In genomic region chr22:26685601-26686000, GRCh38 we compare ENCODE assay signal across 20 cellular contexts. TPM values are rescaled to one million over a fixed set of nuclear protein-coding genes. Genes with fewer than 3 reads are reported as not detected.
A peak's percentile ranks its signal among the peaks of the same experiment; 100 is the strongest.
DNase-seq lines count a peak whose midpoint lies in the region; ATAC-seq, FAIRE-seq and TF ChIP-seq lines count a peak whose summit lies in the region.
"Had no signal": no experiment of that assay in that cellular context is flagged by ENCODE, and none has a peak within 500 bp of the region (broad histone marks: within the 10 kb centered on the region; RNA-seq: fewer than 3 reads in every experiment).

No MANE protein-coding gene starts in this region.

- TF ChIP-seq RAD21 in H1 (IDR thresholded peaks at IDR 0.05 in 1 of 2, conservative IDR thresholded peaks at IDR 0.05 in 1 of 2; ENCODE audit: low read depth in 2 of 2, low read length in 2 of 2), result no peak

- ATAC-seq in activated T-helper 17 cell treated with anti-CD3 and anti-CD28 coated beads, Interleukin-2, amount 50 U/mL, for 72 hours (replicated peaks), result no peak
- ATAC-seq: A549 had no signal

- POLR2A ChIA-PET in H1 (lab: Charles Lee; ENCODE audit: partially characterized antibody), result no interaction called here

- H3K79me2 ChIP-seq in H1 (ENCODE audit: control insufficient read depth in 1 of 2, insufficient read depth in 2 of 2, low read length in 2 of 2), result no peaks in the 10 kb centered on the region

- no peak overlapping the region for H3K4me2 ChIP-seq in H1 (ENCODE audit: insufficient read depth in 1 of 2, low read depth in 2 of 2, low read length in 2 of 2)
- H3K4me2 ChIP-seq: A549 had no signal

- DNase-seq in activated naive CD4-positive, alpha-beta T cell treated with anti-CD3 and anti-CD28 coated beads, Interleukin-2, amount 10 ng/mL, durations not matched to agents 7 days and 5 days, result no peak
- DNase-seq in activated naive CD4-positive, alpha-beta T cell (lab: John Stamatoyannopoulos, UW), result no peak
- DNase-seq in H1 (ENCODE audit: low read depth in 1 of 2, low spot score in 2 of 2), result no peak
- no peak for DNase-seq in urothelium cell line (ENCODE audit: low spot score)
- no peak for DNase-seq in SJCRH30
- no peak for DNase-seq in Calu3
- DNase-seq in AML-193 (lab: John Stamatoyannopoulos, UW), result no peak
- DNase-seq: 8988T, ACHN, C1 segment of cervical spinal cord, COR-L47, DMS153, DND-41, GOT3, H7, HCEC 1CT had no signal

- H2AK5ac ChIP-seq in H1 (ENCODE audit: low read depth, low read length), result no peak overlapping the region

- no peaks in the 10 kb centered on the region for H3K27me3 Mint-ChIP-seq in activated naive CD4-positive, alpha-beta T cell treated with anti-CD3 and anti-CD28 coated beads, Interleukin-2, amount 10 ng/mL, durations not matched to agents 7 days and 5 days
- no peaks in the 10 kb centered on the region for H3K27me3 Mint-ChIP-seq in activated T-helper 17 cell treated with anti-CD3 and anti-CD28 coated beads, Interleukin-2, amount 50 U/mL, for 72 hours
- H3K27me3 Mint-ChIP-seq in Calu3 (ENCODE audit: unreplicated experiment), result no peaks in the 10 kb centered on the region

- peaks cover 14% of the 10 kb centered on the region for H3K4me1 Mint-ChIP-seq in activated naive CD4-positive, alpha-beta T cell treated with anti-CD3 and anti-CD28 coated beads, Interleukin-2, amount 10 ng/mL, durations not matched to agents 7 days and 5 days
- H3K4me1 Mint-ChIP-seq in activated T-helper 17 cell treated with anti-CD3 and anti-CD28 coated beads, Interleukin-2, amount 50 U/mL, for 72 hours, result peaks cover 23% of the 10 kb centered on the region
- H3K4me1 Mint-ChIP-seq in Calu3 (ENCODE audit: low read depth, unreplicated experiment), result no peaks in the 10 kb centered on the region

- H3K4me3 ChIP-seq in H1 (ENCODE audit: extremely low read depth in 1 of 4, insufficient read depth in 2 of 4, low read depth in 3 of 4, low read length in 4 of 4) (no peak overlapping the region), SJCRH30 (no peak overlapping the region)
- H3K4me3 ChIP-seq: A549 had no signal

- peak overlapping the region; percentile 58 for H3K27ac Mint-ChIP-seq in activated naive CD4-positive, alpha-beta T cell treated with anti-CD3 and anti-CD28 coated beads, Interleukin-2, amount 10 ng/mL, durations not matched to agents 7 days and 5 days
- H3K27ac Mint-ChIP-seq in activated T-helper 17 cell treated with anti-CD3 and anti-CD28 coated beads, Interleukin-2, amount 50 U/mL, for 72 hours, result peak overlapping the region; percentile 20
- no peak overlapping the region for H3K27ac Mint-ChIP-seq in Calu3 (ENCODE audit: unreplicated experiment)

- no peak overlapping the region; the same call in 1 of the 2 replicates for H2BK15ac ChIP-seq in H1 (ENCODE audit: low read length)

- no peak overlapping the region for H2BK5ac ChIP-seq in H1 (ENCODE audit: low read depth, low read length)

- TF ChIP-seq CTCF in H1 (IDR thresholded peaks at IDR 0.05; ENCODE audit: control extremely low read depth in 1 of 3, insufficient read depth in 1 of 3, low read depth in 1 of 3, low read length in 3 of 3), result no peak
- TF ChIP-seq CTCF in Calu3 (IDR thresholded peaks at IDR 0.05; ENCODE audit: unreplicated experiment), result no peak

- FAIRE-seq in H1 (lab: Jason Lieb, UNC) (no peak), urothelium cell line (lab: Jason Lieb, UNC) (peak; percentile 13)
- FAIRE-seq: A549, G401.6, GM12892 had no signal

- no peak overlapping the region for H2BK120ac ChIP-seq in H1 (replicated peaks; ENCODE audit: low read depth, low read length)

- H3K23me2 ChIP-seq in H1 (ENCODE audit: low read depth, low read length), result no peaks in the 10 kb centered on the region

- CTCF ChIA-PET in activated naive CD4-positive, alpha-beta T cell treated with anti-CD3 and anti-CD28 coated beads, Interleukin-2, amount 10 ng/mL, durations not matched to agents 7 days and 5 days (lab: Charles Lee), result no interaction called here
- CTCF ChIA-PET in H1 (lab: Charles Lee; ENCODE audit: partially characterized antibody), result no interaction called here
- CTCF ChIA-PET in Calu3 (lab: Charles Lee), result interaction anchor here (0.6 kb wide), 1 partner anchor 279 kb away, joined by 5 read pairs; no protein-coding TSS in a partner anchor

- H2AFZ ChIP-seq in H1 (ENCODE audit: low read length), result no peak overlapping the region

- H3K4me1 ChIP-seq in H1 (replicated peaks in 1 of 4; ENCODE audit: control insufficient read depth in 3 of 4, insufficient read depth in 4 of 4, low read length in 3 of 4), result peaks cover 7 to 17% (median 13%) of the 10 kb centered on the region in 4 experiments
- peaks cover 11% of the 10 kb centered on the region for H3K4me1 ChIP-seq in SJCRH30

- 0 out of 2 replicates have a peak overlapping the region, but pooled peaks have one; percentile 16 for H2BK20ac ChIP-seq in H1 (ENCODE audit: low read length)

- no peak overlapping the region for H3K14ac ChIP-seq in H1 (ENCODE audit: insufficient read length)

- H3K27ac ChIP-seq in H1 (ENCODE audit: low read depth, low read length) (no peak overlapping the region), SJCRH30 (no peak overlapping the region)

- no peaks in the 10 kb centered on the region for H4K20me1 ChIP-seq in H1 (replicated peaks in 1 of 2; ENCODE audit: control insufficient read depth in 1 of 2, insufficient read depth in 2 of 2, low read length in 2 of 2)

- H3K18ac ChIP-seq in H1 (ENCODE audit: extremely low read depth, low read length), result no peak overlapping the region

- H3K9ac ChIP-seq in H1 (replicated peaks in 1 of 4; ENCODE audit: extremely low read depth in 1 of 4, low read depth in 3 of 4, low read length in 3 of 4), result no peak overlapping the region

- peaks cover 52% of the 10 kb centered on the region for H3K36me3 Mint-ChIP-seq in activated naive CD4-positive, alpha-beta T cell treated with anti-CD3 and anti-CD28 coated beads, Interleukin-2, amount 10 ng/mL, durations not matched to agents 7 days and 5 days
- peaks cover 62% of the 10 kb centered on the region for H3K36me3 Mint-ChIP-seq in activated T-helper 17 cell treated with anti-CD3 and anti-CD28 coated beads, Interleukin-2, amount 50 U/mL, for 72 hours (ENCODE audit: low read depth)
- no peaks in the 10 kb centered on the region for H3K36me3 Mint-ChIP-seq in Calu3 (ENCODE audit: insufficient read depth, unreplicated experiment)

- H4K91ac ChIP-seq in H1 (replicated peaks; ENCODE audit: insufficient read length, low read length), result no peak overlapping the region

- WGBS in H1 (ENCODE audit: extremely low coverage in 1 of 2, insufficient coverage in 1 of 2, insufficient read length in 1 of 2, insufficient replicate concordance in 2 of 2, low coverage in 1 of 2, low lambda C conversion rate in 2 of 2, missing lambda C conversion rate in 1 of 2), 2 experiments, result 92% methylated on average over 6 of the region's 6 CpGs; no CpG with 5 or more reads in 1 of the 2 experiments

- no peaks in the 10 kb centered on the region for H3K79me1 ChIP-seq in H1 (ENCODE audit: low read depth, low read length)

- H4K8ac ChIP-seq in H1 (ENCODE audit: extremely low read depth, insufficient read depth, low read length), result no peak overlapping the region

- no TSS peak for BruUV-seq in Calu3 (replicated peaks; lab: Mats Ljungman, UMichigan)

- peaks cover 0 to 1% (median 0%) of the 10 kb centered on the region in 4 experiments; a peak in 2 of 7 replicates for H3K27me3 ChIP-seq in H1 (replicated peaks in 1 of 4; ENCODE audit: control insufficient read depth in 3 of 4, extremely low read depth in 1 of 4, insufficient read depth in 3 of 4, low read length in 3 of 4)
- no peaks in the 10 kb centered on the region for H3K27me3 ChIP-seq in SJCRH30

- TF ChIP-seq EP300 in H1 (IDR thresholded peaks at IDR 0.05; ENCODE audit: borderline replicate concordance in 1 of 2, low read depth in 2 of 2, low read length in 2 of 2), result no peak

- H3K9me3 ChIP-seq in H1 (ENCODE audit: insufficient read depth in 2 of 2, low read depth in 1 of 2, low read length in 1 of 2) (no peaks in the 10 kb centered on the region; a peak in 1 of 4 replicates), SJCRH30 (replicated peaks) (no peaks in the 10 kb centered on the region)

- H3K4me3 Mint-ChIP-seq in activated naive CD4-positive, alpha-beta T cell treated with anti-CD3 and anti-CD28 coated beads, Interleukin-2, amount 10 ng/mL, durations not matched to agents 7 days and 5 days, result no peak overlapping the region
- no peak overlapping the region for H3K4me3 Mint-ChIP-seq in activated T-helper 17 cell treated with anti-CD3 and anti-CD28 coated beads, Interleukin-2, amount 50 U/mL, for 72 hours
- H3K4me3 Mint-ChIP-seq in Calu3 (ENCODE audit: low read depth, unreplicated experiment), result no peak overlapping the region

- H4K5ac ChIP-seq in H1 (ENCODE audit: insufficient read length, low read depth, low read length), result no peak overlapping the region

- no peak overlapping the region for H3K4ac ChIP-seq in H1 (replicated peaks; ENCODE audit: insufficient read length, low read depth, low read length)

- 0 out of 8 replicates have a peak, but pooled peaks cover 0 to 3% (median 0%) of the 10 kb centered on the region in 4 experiments for H3K36me3 ChIP-seq in H1 (ENCODE audit: control insufficient read depth in 2 of 4, insufficient read depth in 4 of 4, low read length in 3 of 4)
- H3K36me3 ChIP-seq in SJCRH30, result 0 out of 2 replicates have a peak, but pooled peaks cover 3% of the 10 kb centered on the region

- H2BK12ac ChIP-seq in H1 (ENCODE audit: low read depth, low read length), result no peak overlapping the region

- H3K23ac ChIP-seq in H1 (ENCODE audit: insufficient read length), result no peak overlapping the region

- no peaks in the 10 kb centered on the region for H3K9me3 Mint-ChIP-seq in activated naive CD4-positive, alpha-beta T cell treated with anti-CD3 and anti-CD28 coated beads, Interleukin-2, amount 10 ng/mL, durations not matched to agents 7 days and 5 days
- no peaks in the 10 kb centered on the region for H3K9me3 Mint-ChIP-seq in activated T-helper 17 cell treated with anti-CD3 and anti-CD28 coated beads, Interleukin-2, amount 50 U/mL, for 72 hours
- no peaks in the 10 kb centered on the region for H3K9me3 Mint-ChIP-seq in Calu3 (ENCODE audit: low read depth, unreplicated experiment)

- no peak for TF ChIP-seq POLR2A in H1 (IDR thresholded peaks at IDR 0.05; ENCODE audit: control extremely low read depth in 1 of 2, low read depth in 2 of 2, low read length in 2 of 2)

- intact Hi-C loops in Calu3 (cut with micrococcal nuclease; ENCODE audit: unreplicated experiment), result no loop called here

- H3K56ac ChIP-seq in H1 (replicated peaks; ENCODE audit: insufficient read length, low read depth, low read length), result no peak overlapping the region

RNA-seq across cellular contexts. Expression of gene MIAT, which starts 28.2 kb away (rescaled TPM):
- 100 to 1,000 TPM in 1 of 2 donors, 10 to 100 TPM in 1; 81.2 to 166 TPM for total RNA-seq in activated T-helper 17 cell treated with anti-CD3 and anti-CD28 coated beads, Interleukin-2, amount 50 U/mL, for 72 hours
- 33.8 and 36.0 TPM in 2 replicates for total RNA-seq in H1 (2021; fragmentation: NEBNext Ultra II Directional; extraction: Animal tissue kit (Norgen Biotek cat#: 25700))
- polyA plus RNA-seq in H1 (2011; rRNA removed), result 27.6 and 38.3 TPM in 2 replicates
- 55.4 TPM for polyA plus RNA-seq in H1 (2011; cell fraction: cytosol; rRNA removed)
- 134 TPM for polyA plus RNA-seq in H1 (2011; cell fraction: nucleus; rRNA removed)
- 55.6 to 81.0 TPM (median 63.3 TPM) in 4 replicates for polyA plus RNA-seq in H1 (2012, experiment 1 of 2)
- 4.6 TPM for polyA plus RNA-seq in H1 (2012, experiment 2 of 2)
- 44.4 TPM for polyA plus RNA-seq in H1 (2013, experiment 1 of 2)
- polyA plus RNA-seq in H1 (2013, experiment 2 of 2), result 37.1 TPM
- polyA minus RNA-seq in H1 (2011; rRNA and poly(A)+ RNA removed), result 75.5 and 135 TPM in 2 replicates
- 20.6 TPM for polyA minus RNA-seq in H1 (2011; cell fraction: cytosol; rRNA and poly(A)+ RNA removed)
- 72.4 TPM for polyA minus RNA-seq in H1 (2011; cell fraction: nucleus; rRNA and poly(A)+ RNA removed)
- total RNA-seq in SJCRH30 (2014; rRNA removed; shearing (Covaris generic)), result 1.3 and 1.9 TPM in 2 replicates
- total RNA-seq in Calu3 (2022), result 0.52 and 0.64 TPM in 2 replicates

Comparison
In these comparisons a context has a peak if more than half of its experiments do, and no peak if none do; other contexts are left out.
1. RNA of gene MIAT, which starts 28.2 kb away (total RNA-seq): 81.2 to 166 TPM in activated T-helper 17 cell treated with anti-CD3 and anti-CD28 coated beads, Interleukin-2, amount 50 U/mL, for 72 hours and 33.8 to 36.0 TPM in H1; 1.3 to 1.9 TPM in SJCRH30 and 0.52 to 0.64 TPM in Calu3; every median in the first group is over 10 times any median in the second.